Comparison of ENCODE assay signal across 9 cellular contexts in genomic region chr22:36236338-36237319, GRCh38. TPM values are rescaled to one million over a fixed set of nuclear protein-coding genes. Genes with fewer than 3 reads are reported as not detected.
DNase-seq lines count a peak whose midpoint lies in the region; ATAC-seq and TF ChIP-seq lines count a peak whose summit lies in the region.
"Had no signal": no experiment of that assay in that cellular context is flagged by ENCODE, and none has a peak within 500 bp of the region (broad histone marks: within the 10 kb centered on the region; RNA-seq: fewer than 3 reads in every experiment).

No MANE protein-coding gene starts in this region.

- H4K20me1 ChIP-seq in Loucy (ENCODE audit: insufficient read depth, low read length, poor library complexity, severe bottlenecking) = no peaks in the 10 kb centered on the region

- peaks cover 58 to 74% of the 10 kb centered on the region in 2 donors for H3K4me1 Mint-ChIP-seq in natural killer cell treated with Interleukin-12 subunit alpha and Interleukin-12 subunit beta and Interleukin-15 and Interleukin-18, amount 100 ng/mL, for 72 hours (ENCODE audit: low read depth in 2 of 2)

- no peaks in the 10 kb centered on the region for H3K36me3 ChIP-seq in Loucy (ENCODE audit: insufficient read depth, low read length)

- peak overlapping the region; percentile 33 to 100 for H3K27ac Mint-ChIP-seq in natural killer cell treated with Interleukin-12 subunit alpha and Interleukin-12 subunit beta and Interleukin-15 and Interleukin-18, amount 100 ng/mL, for 72 hours

- DNase-seq in AG10803 (ENCODE audit: low read depth) (no peak), coronary artery (ENCODE audit: low spot score) (peak; percentile 73), GF-D8 (lab: John Stamatoyannopoulos, UW) (no peak)
- DNase-seq in natural killer cell treated with Interleukin-12 subunit alpha and Interleukin-12 subunit beta and Interleukin-15 and Interleukin-18, amount 100 ng/mL, for 72 hours (ENCODE audit: low spot score) = no peak
- no peak for DNase-seq in stimulated activated CD4-positive, alpha-beta T cell treated with anti-CD3 and anti-CD28 coated beads, Interleukin-2, amount 100 ng/mL, for 24 hours

- H3K27me3 ChIP-seq in Loucy (ENCODE audit: insufficient read depth, low read length, poor library complexity, severe bottlenecking) = no peaks in the 10 kb centered on the region

- peaks cover 33% of the 10 kb centered on the region for H3K79me2 ChIP-seq in Loucy (ENCODE audit: insufficient read depth, low read length)

- peak overlapping the region; percentile 74 for H3K4me3 ChIP-seq in AG10803 (ENCODE audit: low read length)
- H3K4me3 ChIP-seq in Loucy (ENCODE audit: low read length, poor library complexity, severe bottlenecking) = peak overlapping the region; percentile 85
- H3K4me3 ChIP-seq in coronary artery = peak overlapping the region; percentile 88

- H3K27ac ChIP-seq in coronary artery = peak overlapping the region in 1 of 2 donors; percentile 97

- peaks cover 44% of the 10 kb centered on the region for H3K36me3 Mint-ChIP-seq in natural killer cell treated with Interleukin-12 subunit alpha and Interleukin-12 subunit beta and Interleukin-15 and Interleukin-18, amount 100 ng/mL, for 72 hours

- ATAC-seq in natural killer cell treated with Interleukin-12 subunit alpha and Interleukin-12 subunit beta and Interleukin-15 and Interleukin-18, amount 100 ng/mL, for 72 hours = no peak
- ATAC-seq in HG02623 (IDR thresholded peaks at IDR 0.05; ENCODE audit: unreplicated experiment) = no peak
- no peak for ATAC-seq in GM21526 (IDR thresholded peaks at IDR 0.05; ENCODE audit: low FRiP score, unreplicated experiment)

- H3K27me3 Mint-ChIP-seq in natural killer cell treated with Interleukin-12 subunit alpha and Interleukin-12 subunit beta and Interleukin-15 and Interleukin-18, amount 100 ng/mL, for 72 hours = no peaks in the 10 kb centered on the region

- H3K9ac ChIP-seq in Loucy (ENCODE audit: low read depth, low read length, poor library complexity, severe bottlenecking) = peak overlapping the region; percentile 88

- H3K4me1 ChIP-seq in Loucy (ENCODE audit: insufficient read depth, low read length, poor library complexity, severe bottlenecking) = peaks cover 47% of the 10 kb centered on the region

- H2AFZ ChIP-seq in Loucy (ENCODE audit: low read length) = no peak overlapping the region

- H3K9me3 ChIP-seq in Loucy (ENCODE audit: insufficient read depth, low read depth, low read length) = no peaks in the 10 kb centered on the region

- H3K4me2 ChIP-seq in Loucy (ENCODE audit: low read depth, low read length, poor library complexity, severe bottlenecking) = peak overlapping the region; percentile 88

- H3K9me3 Mint-ChIP-seq in natural killer cell treated with Interleukin-12 subunit alpha and Interleukin-12 subunit beta and Interleukin-15 and Interleukin-18, amount 100 ng/mL, for 72 hours = no peaks in the 10 kb centered on the region

- no peak for TF ChIP-seq CTCF in AG10803 (conservative IDR thresholded peaks at IDR 0.05; ENCODE audit: low read length)
- TF ChIP-seq CTCF in Loucy (conservative IDR thresholded peaks at IDR 0.05; ENCODE audit: low read length) = no peak
- no peak for TF ChIP-seq CTCF in coronary artery (IDR thresholded peaks at IDR 0.05)

- H3K4me3 Mint-ChIP-seq in natural killer cell treated with Interleukin-12 subunit alpha and Interleukin-12 subunit beta and Interleukin-15 and Interleukin-18, amount 100 ng/mL, for 72 hours = peak overlapping the region; percentile 99

- H3F3A ChIP-seq in Loucy (ENCODE audit: low read depth) = no peaks in the 10 kb centered on the region

- H3K9me2 ChIP-seq in Loucy (replicated peaks; ENCODE audit: low read depth, low read length) = no peaks in the 10 kb centered on the region

RNA-seq across cellular contexts. Expression of gene APOL2, which starts 2.7 kb away (rescaled TPM):
- 100 to 1,000 TPM in 1 of 2 donors, 10 to 100 TPM in 1; 92.1 to 231 TPM for total RNA-seq in natural killer cell treated with Interleukin-12 subunit alpha and Interleukin-12 subunit beta and Interleukin-15 and Interleukin-18, amount 100 ng/mL, for 72 hours

RNA-seq across cellular contexts. Expression of gene APOL1, which starts 16.3 kb away (rescaled TPM):
- 100 to 1,000 TPM in 1 of 2 donors, 10 to 100 TPM in 1; 42.2 to 129 TPM for total RNA-seq in natural killer cell treated with Interleukin-12 subunit alpha and Interleukin-12 subunit beta and Interleukin-15 and Interleukin-18, amount 100 ng/mL, for 72 hours

RNA-seq across cellular contexts. Expression of gene APOL4, which starts 35.0 kb away (rescaled TPM):
- total RNA-seq in natural killer cell treated with Interleukin-12 subunit alpha and Interleukin-12 subunit beta and Interleukin-15 and Interleukin-18, amount 100 ng/mL, for 72 hours = 1 to 10 TPM in 1 of 2 donors, under 1 TPM in 1; 0.64 to 1.5 TPM
- total RNA-seq: NCI-H460 had no signal
